8 cellular contexts compared by ENCODE assay signal in genomic region chr10:103244663-103245271, GRCh38. TPM values are rescaled to one million over a fixed set of nuclear protein-coding genes. Genes with fewer than 3 reads are reported as not detected.
A peak's percentile ranks its signal among the peaks of the same experiment; 100 is the strongest.
DNase-seq lines count a peak whose midpoint lies in the region; ATAC-seq, FAIRE-seq and TF ChIP-seq lines count a peak whose summit lies in the region.

No MANE protein-coding gene starts in this region.

- peak overlapping the region; percentile 51 for H3K4ac ChIP-seq in H1 (replicated peaks; ENCODE audit: insufficient read length, low read depth, low read length)
- no peak overlapping the region for H3K4ac ChIP-seq in mesendoderm (ENCODE audit: low read depth, low read length)

- H2AFZ ChIP-seq in H1 (ENCODE audit: low read length): peak overlapping the region; percentile 88; the same call in 1 of the 2 replicates

- no peak overlapping the region for H3K23ac ChIP-seq in H1 (ENCODE audit: insufficient read length)
- no peak overlapping the region for H3K23ac ChIP-seq in mesendoderm (ENCODE audit: low read length)

- POLR2A ChIA-PET in H1 (lab: Charles Lee; ENCODE audit: partially characterized antibody): interaction anchor here (0.6 to 2.6 kb wide), 5 partner anchors 11 to 438 kb away, joined by 3 to 15 read pairs (median 3); partner anchors contain the start of gene NT5C2

- H3K79me2 ChIP-seq in H1 (ENCODE audit: control insufficient read depth in 1 of 2, insufficient read depth in 2 of 2, low read length in 2 of 2) (no peaks in the 10 kb centered on the region), mesendoderm (ENCODE audit: control insufficient read depth, insufficient read depth, low read length) (no peaks in the 10 kb centered on the region)

- TF ChIP-seq EP300 in H1 (IDR thresholded peaks at IDR 0.05; ENCODE audit: borderline replicate concordance in 1 of 2, low read depth in 2 of 2, low read length in 2 of 2): no peak

- DNase-seq in AML-193 (lab: John Stamatoyannopoulos, UW): peak; percentile 77 to 78
- DNase-seq in GM20000 (ENCODE audit: low spot score): peak; percentile 87
- DNase-seq in NCI-H82 treated with DMSO at 0.1 percent for 48 hours (lab: John Stamatoyannopoulos, UW; ENCODE audit: unreplicated experiment): peak; percentile 44
- DNase-seq in activated CD8-positive, alpha-beta memory T cell treated with anti-CD3 and anti-CD28 coated beads for 1 hour (ENCODE audit: extremely low read depth in 1 of 2, low read depth in 1 of 2): peak; percentile 10 to 36
- peak; percentile 61 to 88 for DNase-seq in H1 (ENCODE audit: low read depth in 1 of 2, low spot score in 2 of 2)
- peak; percentile 88 for DNase-seq in mesendoderm
- DNase-seq in stimulated activated CD8-positive, alpha-beta memory T cell treated with anti-CD3 and anti-CD28 coated beads, Interleukin-4, amount 100 ng/mL, for 1 hour (ENCODE audit: low read depth in 2 of 2, low spot score in 1 of 2): peak; percentile 8 to 29

- no peak overlapping the region for H2BK5ac ChIP-seq in H1 (ENCODE audit: low read depth, low read length)
- H2BK5ac ChIP-seq in mesendoderm (ENCODE audit: low read length): no peak overlapping the region

- H3K9me3 ChIP-seq in H1 (ENCODE audit: insufficient read depth in 2 of 2, low read depth in 1 of 2, low read length in 1 of 2): no peaks in the 10 kb centered on the region

- no peaks in the 10 kb centered on the region; the same call in 1 of the 2 replicates for H3K79me1 ChIP-seq in H1 (ENCODE audit: low read depth, low read length)
- no peaks in the 10 kb centered on the region for H3K79me1 ChIP-seq in mesendoderm (ENCODE audit: low read length)

- H2AK5ac ChIP-seq in H1 (ENCODE audit: low read depth, low read length): no peak overlapping the region
- H2AK5ac ChIP-seq in mesendoderm (ENCODE audit: low read length): no peak overlapping the region

- H3K56ac ChIP-seq in H1 (replicated peaks; ENCODE audit: insufficient read length, low read depth, low read length): no peak overlapping the region
- no peak overlapping the region for H3K56ac ChIP-seq in mesendoderm (ENCODE audit: low read length)

- TF ChIP-seq RAD21 in H1 (IDR thresholded peaks at IDR 0.05 in 1 of 2, conservative IDR thresholded peaks at IDR 0.05 in 1 of 2; ENCODE audit: low read depth in 2 of 2, low read length in 2 of 2): peak; percentile 98 to 100

- H3K18ac ChIP-seq in H1 (ENCODE audit: extremely low read depth, low read length) (no peak overlapping the region), mesendoderm (ENCODE audit: low read length) (no peak overlapping the region)

- H3K14ac ChIP-seq in H1 (ENCODE audit: insufficient read length): no peak overlapping the region

- H2BK20ac ChIP-seq in H1 (ENCODE audit: low read length): no peak overlapping the region

- no peak overlapping the region for H2BK120ac ChIP-seq in H1 (replicated peaks; ENCODE audit: low read depth, low read length)
- H2BK120ac ChIP-seq in mesendoderm (ENCODE audit: low read depth, low read length): no peak overlapping the region

- H4K20me1 ChIP-seq in H1 (replicated peaks in 1 of 2; ENCODE audit: control insufficient read depth in 1 of 2, insufficient read depth in 2 of 2, low read length in 2 of 2): no peaks in the 10 kb centered on the region

- H4K8ac ChIP-seq in H1 (ENCODE audit: extremely low read depth, insufficient read depth, low read length) (peak overlapping the region; percentile 57; the same call in 1 of the 2 replicates), mesendoderm (ENCODE audit: low read depth, low read length) (no peak overlapping the region)

- peak; percentile 88 for FAIRE-seq in H1 (lab: Jason Lieb, UNC)

- H3K4me3 ChIP-seq in H1 (ENCODE audit: extremely low read depth in 1 of 4, insufficient read depth in 2 of 4, low read depth in 3 of 4, low read length in 4 of 4) (no peak overlapping the region), mesendoderm (ENCODE audit: low read length) (no peak overlapping the region)

- H3K23me2 ChIP-seq in H1 (ENCODE audit: low read depth, low read length): no peaks in the 10 kb centered on the region

- H3K36me3 ChIP-seq in H1 (ENCODE audit: control insufficient read depth in 2 of 4, insufficient read depth in 4 of 4, low read length in 3 of 4) (no peaks in the 10 kb centered on the region), mesendoderm (ENCODE audit: control insufficient read depth, insufficient read depth, low read length) (no peaks in the 10 kb centered on the region)

- no peak overlapping the region for H3K27ac ChIP-seq in H1 (ENCODE audit: low read depth, low read length)
- no peak overlapping the region for H3K27ac ChIP-seq in mesendoderm (ENCODE audit: low read depth, low read length)

- no peak overlapping the region for H3K4me2 ChIP-seq in H1 (ENCODE audit: insufficient read depth in 1 of 2, low read depth in 2 of 2, low read length in 2 of 2)
- no peak overlapping the region for H3K4me2 ChIP-seq in mesendoderm (ENCODE audit: low read length)

- WGBS in H1 (ENCODE audit: extremely low coverage in 1 of 2, insufficient coverage in 1 of 2, insufficient read length in 1 of 2, insufficient replicate concordance in 2 of 2, low coverage in 1 of 2, low lambda C conversion rate in 2 of 2, missing lambda C conversion rate in 1 of 2), 2 experiments: 42% methylated on average over 9 of the region's 9 CpGs; no CpG with 5 or more reads in 1 of the 2 experiments
- no CpG with 5 or more reads among the region's 9 CpGs for WGBS in mesendoderm (ENCODE audit: extremely low coverage, insufficient coverage, low lambda C conversion rate)

- H3K9ac ChIP-seq in H1 (replicated peaks in 1 of 4; ENCODE audit: extremely low read depth in 1 of 4, low read depth in 3 of 4, low read length in 3 of 4) (no peak overlapping the region), mesendoderm (ENCODE audit: low read length) (no peak overlapping the region)

- ATAC-seq in HG02973 (IDR thresholded peaks at IDR 0.05; ENCODE audit: unreplicated experiment): no peak

- H3K4me1 ChIP-seq in H1 (replicated peaks in 1 of 4; ENCODE audit: control insufficient read depth in 3 of 4, insufficient read depth in 4 of 4, low read length in 3 of 4) (peaks cover 2 to 8% (median 6%) of the 10 kb centered on the region in 4 experiments; a peak in 5 of 7 replicates), mesendoderm (ENCODE audit: control insufficient read depth, low read depth, low read length) (no peaks in the 10 kb centered on the region)

- TF ChIP-seq POLR2A in H1 (IDR thresholded peaks at IDR 0.05; ENCODE audit: control extremely low read depth in 1 of 2, low read depth in 2 of 2, low read length in 2 of 2): no peak

- H4K5ac ChIP-seq in H1 (ENCODE audit: insufficient read length, low read depth, low read length) (no peak overlapping the region), mesendoderm (ENCODE audit: low read length) (no peak overlapping the region)

- TF ChIP-seq CTCF in GM20000 (IDR thresholded peaks at IDR 0.05; ENCODE audit: extremely low read depth, missing control alignments) (peak; percentile 76), H1 (IDR thresholded peaks at IDR 0.05; ENCODE audit: control extremely low read depth in 1 of 3, insufficient read depth in 1 of 3, low read depth in 1 of 3, low read length in 3 of 3) (peak; percentile 84 to 99 (median 89))

- no peak overlapping the region; the same call in 1 of the 2 replicates for H2BK12ac ChIP-seq in H1 (ENCODE audit: low read depth, low read length)

- no peaks in the 10 kb centered on the region for H3K27me3 ChIP-seq in H1 (replicated peaks in 1 of 4; ENCODE audit: control insufficient read depth in 3 of 4, extremely low read depth in 1 of 4, insufficient read depth in 3 of 4, low read length in 3 of 4)
- H3K27me3 ChIP-seq in mesendoderm (ENCODE audit: insufficient read depth, low read length, poor library complexity): no peaks in the 10 kb centered on the region

- no peak overlapping the region for H4K91ac ChIP-seq in H1 (replicated peaks; ENCODE audit: insufficient read length, low read length)

- CTCF ChIA-PET in H1 (lab: Charles Lee; ENCODE audit: partially characterized antibody): interaction anchor here (0.6 to 3.2 kb wide), 71 partner anchors 10 to 410 kb away, joined by 3 to 30 read pairs (median 5); partner anchors contain the start of genes INA and NT5C2

- H2BK15ac ChIP-seq in H1 (ENCODE audit: low read length) (no peak overlapping the region), mesendoderm (replicated peaks; ENCODE audit: low read depth) (no peak overlapping the region)

RNA-seq across cellular contexts. Expression of gene RPEL1, which starts 0.9 kb away (rescaled TPM):
- total RNA-seq in H1 (2021; fragmentation: NEBNext Ultra II Directional; extraction: Animal tissue kit (Norgen Biotek cat#: 25700)): not detected in 2 replicates
- polyA plus RNA-seq in H1 (2011; rRNA removed): 0.12 and 0.13 TPM in 2 replicates
- polyA plus RNA-seq in H1 (2011; cell fraction: cytosol; rRNA removed): 0.03 TPM
- 0.04 TPM for polyA plus RNA-seq in H1 (2011; cell fraction: nucleus; rRNA removed)
- 0.08 to 0.11 TPM (median 0.08 TPM) in 3 of 4 replicates, not detected in the other for polyA plus RNA-seq in H1 (2012, experiment 1 of 2)
- polyA plus RNA-seq in H1 (2012, experiment 2 of 2): not detected
- not detected for polyA plus RNA-seq in H1 (2013, experiment 1 of 2)
- polyA plus RNA-seq in H1 (2013, experiment 2 of 2): not detected
- 0.07 and 0.16 TPM in 2 replicates for polyA minus RNA-seq in H1 (2011; rRNA and poly(A)+ RNA removed)
- polyA minus RNA-seq in H1 (2011; cell fraction: cytosol; rRNA and poly(A)+ RNA removed): not detected
- polyA minus RNA-seq in H1 (2011; cell fraction: nucleus; rRNA and poly(A)+ RNA removed): not detected
- 0.01 TPM for polyA plus RNA-seq in mesendoderm (2013, experiment 1 of 2)
- 0.01 TPM for polyA plus RNA-seq in mesendoderm (2013, experiment 2 of 2)

RNA-seq across cellular contexts. Expression of gene INA, which starts 32.2 kb away (rescaled TPM):
- total RNA-seq in H1 (2021; fragmentation: NEBNext Ultra II Directional; extraction: Animal tissue kit (Norgen Biotek cat#: 25700)): 17.4 and 18.1 TPM in 2 replicates
- 13.4 and 17.1 TPM in 2 replicates for polyA plus RNA-seq in H1 (2011; rRNA removed)
- 15.8 TPM for polyA plus RNA-seq in H1 (2011; cell fraction: cytosol; rRNA removed)
- polyA plus RNA-seq in H1 (2011; cell fraction: nucleus; rRNA removed): 9.5 TPM
- 11.7 to 12.2 TPM (median 11.9 TPM) in 4 replicates for polyA plus RNA-seq in H1 (2012, experiment 1 of 2)
- polyA plus RNA-seq in H1 (2012, experiment 2 of 2): 4.6 TPM
- 20.2 TPM for polyA plus RNA-seq in H1 (2013, experiment 1 of 2)
- 21.0 TPM for polyA plus RNA-seq in H1 (2013, experiment 2 of 2)
- polyA minus RNA-seq in H1 (2011; rRNA and poly(A)+ RNA removed): 9.0 and 12.0 TPM in 2 replicates
- 9.2 TPM for polyA minus RNA-seq in H1 (2011; cell fraction: cytosol; rRNA and poly(A)+ RNA removed)
- polyA minus RNA-seq in H1 (2011; cell fraction: nucleus; rRNA and poly(A)+ RNA removed): 5.6 TPM
- 13.4 TPM for polyA plus RNA-seq in mesendoderm (2013, experiment 1 of 2)
- polyA plus RNA-seq in mesendoderm (2013, experiment 2 of 2): 13.8 TPM

RNA-seq across cellular contexts. Expression of gene NT5C2, which starts 51.7 kb away (rescaled TPM):
- 84.2 and 106 TPM in 2 replicates for total RNA-seq in H1 (2021; fragmentation: NEBNext Ultra II Directional; extraction: Animal tissue kit (Norgen Biotek cat#: 25700))
- 29.4 and 35.2 TPM in 2 replicates for polyA plus RNA-seq in H1 (2011; rRNA removed)
- 37.8 TPM for polyA plus RNA-seq in H1 (2011; cell fraction: cytosol; rRNA removed)
- 26.9 TPM for polyA plus RNA-seq in H1 (2011; cell fraction: nucleus; rRNA removed)
- polyA plus RNA-seq in H1 (2012, experiment 1 of 2): 26.4 to 80.7 TPM (median 34.4 TPM) in 4 replicates
- polyA plus RNA-seq in H1 (2012, experiment 2 of 2): 6.6 TPM
- polyA plus RNA-seq in H1 (2013, experiment 1 of 2): 46.5 TPM
- polyA plus RNA-seq in H1 (2013, experiment 2 of 2): 43.0 TPM
- 40.1 and 47.7 TPM in 2 replicates for polyA minus RNA-seq in H1 (2011; rRNA and poly(A)+ RNA removed)
- polyA minus RNA-seq in H1 (2011; cell fraction: cytosol; rRNA and poly(A)+ RNA removed): 23.6 TPM
- polyA minus RNA-seq in H1 (2011; cell fraction: nucleus; rRNA and poly(A)+ RNA removed): 40.6 TPM
- polyA plus RNA-seq in mesendoderm (2013, experiment 1 of 2): 59.8 TPM
- polyA plus RNA-seq in mesendoderm (2013, experiment 2 of 2): 62.1 TPM

Comparison
In these comparisons a context has a peak if more than half of its experiments do, and no peak if none do; other contexts are left out.
1. DNase-seq: peak in every context shown above with its lines; median percentile 88 in mesendoderm; 87 in GM20000; 78 in AML-193; 74 in H1; 44 in NCI-H82 treated with DMSO at 0.1 percent for 48 hours; 23 in activated CD8-positive, alpha-beta memory T cell treated with anti-CD3 and anti-CD28 coated beads for 1 hour; 18 in stimulated activated CD8-positive, alpha-beta memory T cell treated with anti-CD3 and anti-CD28 coated beads, Interleukin-4, amount 100 ng/mL, for 1 hour.